Comparison of ENCODE assay signal across 21 cellular contexts in genomic region chr3:62203152-62203551, GRCh38.
DNase-seq lines count a peak whose midpoint lies in the region; ATAC-seq, FAIRE-seq and TF ChIP-seq lines count a peak whose summit lies in the region.
"Had no signal": no experiment of that assay in that cellular context is flagged by ENCODE, and none has a peak within 500 bp of the region (broad histone marks: within the 10 kb centered on the region; RNA-seq: fewer than 3 reads in every experiment).

No MANE protein-coding gene starts in this region.

- TF ChIP-seq POLR2A in K562 (conservative IDR thresholded peaks at IDR 0.05): no peak

- 0% methylated on average over 5 of the region's 22 CpGs for WGBS in K562 (ENCODE audit: insufficient coverage, low coverage, missing lambda C conversion rate)
- 95% methylated on average over 22 of the region's 22 CpGs for WGBS in mesenchymal stem cell

- H3K4me1 ChIP-seq in K562 (replicated peaks in 1 of 2; ENCODE audit: control insufficient read depth in 2 of 2, insufficient read depth in 2 of 2, low read length in 2 of 2): no peaks in the 10 kb centered on the region; a peak in 1 of 5 replicates
- H3K4me1 ChIP-seq in mesenchymal stem cell (ENCODE audit: control insufficient read depth, insufficient read depth, low read depth, low read length): no peaks in the 10 kb centered on the region
- H3K4me1 ChIP-seq in effector memory CD4-positive, alpha-beta T cell (ENCODE audit: control insufficient read depth, insufficient read depth, low read length, poor library complexity, severe bottlenecking): no peaks in the 10 kb centered on the region
- H3K4me1 ChIP-seq: BE2C, HAP-1 had no signal

- H3K4me2 ChIP-seq in K562 (ENCODE audit: insufficient read depth, low read length): no peak overlapping the region
- H3K4me2 ChIP-seq in mesenchymal stem cell (ENCODE audit: low read length, poor library complexity, severe bottlenecking): no peak overlapping the region

- no peak for FAIRE-seq in K562 (lab: Jason Lieb, UNC)
- FAIRE-seq: A204.1, GM12878, H1 had no signal

- no peaks in the 10 kb centered on the region for H3K79me1 ChIP-seq in mesenchymal stem cell (replicated peaks; ENCODE audit: low read length, poor library complexity, severe bottlenecking)

- TF ChIP-seq EP300 in K562 (IDR thresholded peaks at IDR 0.05; ENCODE audit: low read length): no peak

- H2BK5ac ChIP-seq in mesenchymal stem cell (ENCODE audit: low read depth, low read length, poor library complexity, severe bottlenecking): no peak overlapping the region

- H2BK12ac ChIP-seq in mesenchymal stem cell (ENCODE audit: low read length in 2 of 2): no peak overlapping the region

- intact Hi-C loops in K562 (cut with micrococcal nuclease): no loop called here
- intact Hi-C loops in sciatic nerve (cut with DNase I): no loop called here

- no peak overlapping the region for H2BK120ac ChIP-seq in mesenchymal stem cell (ENCODE audit: low read depth, low read length)

- no peak overlapping the region for H4K8ac ChIP-seq in mesenchymal stem cell (ENCODE audit: low read length)

- no peaks in the 10 kb centered on the region for H3K9me1 ChIP-seq in K562 (ENCODE audit: control insufficient read depth, insufficient read depth, low read length)

- H3K23ac ChIP-seq in mesenchymal stem cell (ENCODE audit: low read length in 2 of 2): no peak overlapping the region

- in situ Hi-C loops in K562 (cut with MboI): loop anchor here (10.0 kb wide), 1 partner anchor 362 kb away; no protein-coding TSS in a partner anchor

- DNase-seq in K562 (ENCODE audit: extremely low read depth in 1 of 4, low spot score in 3 of 4) (no peak), mesenchymal stem cell (no peak), sciatic nerve (ENCODE audit: low spot score) (no peak)
- no peak for DNase-seq in activated T-cell treated with anti-CD3 and anti-CD28 coated beads, Interleukin-2, amount 50 U/mL, for 48 hours
- DNase-seq in effector memory CD4-positive, alpha-beta T cell: no peak
- DNase-seq: ACHN; BE2C; C1 segment of cervical spinal cord; CD4-positive, CD25-positive, alpha-beta regulatory T cell; CD8-positive, alpha-beta memory T cell; COR-L47; DMS 273 treated with DMSO at 0.1 percent for 48 hours; DMS53; DND-41; EL had no signal

- H4K91ac ChIP-seq in mesenchymal stem cell (ENCODE audit: low read length): peak overlapping the region; percentile 11

- POLR2A ChIA-PET in K562 (lab: Yijun Ruan, JAX): no interaction called here

- no peaks in the 10 kb centered on the region for H4K20me1 ChIP-seq in K562 (replicated peaks; ENCODE audit: control insufficient read depth, insufficient read depth, low read length)

- H3K9ac ChIP-seq in K562 (ENCODE audit: insufficient read depth in 1 of 2, low read depth in 2 of 2, low read length in 2 of 2) (no peak overlapping the region), mesenchymal stem cell (ENCODE audit: low read length) (no peak overlapping the region)

- H3K4me3 ChIP-seq in K562 (no peak overlapping the region), mesenchymal stem cell (ENCODE audit: insufficient read depth in 1 of 2, low read depth in 1 of 2, low read length in 2 of 2) (peak overlapping the region in 1 of 2 experiments; percentile 15)
- no peak overlapping the region for H3K4me3 ChIP-seq in effector memory CD4-positive, alpha-beta T cell (ENCODE audit: insufficient read depth, low read depth, low read length, poor library complexity, severe bottlenecking)
- H3K4me3 ChIP-seq: GM12878, HAP-1 had no signal

- CTCF ChIA-PET in K562 (lab: Yijun Ruan, JAX; ENCODE audit: low intra/inter-chr PET ratio): no interaction called here

- no peak overlapping the region for H3K4ac ChIP-seq in mesenchymal stem cell (ENCODE audit: low read depth in 1 of 2, low read length in 2 of 2)

- H2AFZ ChIP-seq in K562 (ENCODE audit: low read depth, low read length) (no peak overlapping the region), mesenchymal stem cell (ENCODE audit: low read depth, low read length) (no peak overlapping the region)

- H3K79me2 ChIP-seq in K562 (ENCODE audit: control insufficient read depth, insufficient read depth, low read length): no peaks in the 10 kb centered on the region

- BruUV-seq in K562 (replicated peaks; lab: Mats Ljungman, UMichigan): no TSS peak

- no peak for ATAC-seq in K562
- peak; percentile 27 for ATAC-seq in sciatic nerve
- no peak for ATAC-seq in GM21515 (IDR thresholded peaks at IDR 0.05; ENCODE audit: unreplicated experiment)
- ATAC-seq: GM12878 had no signal

- H3K18ac ChIP-seq in mesenchymal stem cell (ENCODE audit: low read depth in 1 of 2, low read length in 2 of 2): no peak overlapping the region

- TF ChIP-seq RAD21 in K562 (CRISPR knock-in tag; conservative IDR thresholded peaks at IDR 0.05 in 1 of 2, IDR thresholded peaks at IDR 0.05 in 1 of 2): no peak

- H2BK15ac ChIP-seq in mesenchymal stem cell (ENCODE audit: low read depth, poor library complexity, severe bottlenecking): no peak overlapping the region

- H3K36me3 ChIP-seq in K562 (ENCODE audit: control insufficient read depth, insufficient read depth, low read length) (no peaks in the 10 kb centered on the region), mesenchymal stem cell (ENCODE audit: control insufficient read depth in 1 of 2, insufficient read depth in 2 of 2, low read depth in 1 of 2, low read length in 2 of 2) (peaks cover 18 to 53% of the 10 kb centered on the region in 2 experiments)
- H3K36me3 ChIP-seq in effector memory CD4-positive, alpha-beta T cell (ENCODE audit: control insufficient read depth, insufficient read depth, low read length): no peaks in the 10 kb centered on the region
- H3K36me3 ChIP-seq: BE2C, HAP-1 had no signal

- H3K14ac ChIP-seq in mesenchymal stem cell (ENCODE audit: low read length in 2 of 2): no peak overlapping the region

- H3K27me3 ChIP-seq in K562 (ENCODE audit: control insufficient read depth in 2 of 2, insufficient read depth in 2 of 2, low read length in 2 of 2): peaks cover 0 to 8% of the 10 kb centered on the region in 2 experiments; a peak in 1 of 5 replicates
- H3K27me3 ChIP-seq in mesenchymal stem cell (ENCODE audit: control insufficient read depth in 1 of 2, insufficient read depth in 1 of 2, low read length in 2 of 2): no peaks in the 10 kb centered on the region
- no peaks in the 10 kb centered on the region for H3K27me3 ChIP-seq in effector memory CD4-positive, alpha-beta T cell (replicated peaks; ENCODE audit: control insufficient read depth, insufficient read depth, low read length, poor library complexity, severe bottlenecking)
- H3K27me3 ChIP-seq: BE2C had no signal

- TF ChIP-seq CTCF in K562 (IDR thresholded peaks at IDR 0.05 in 2 of 3, conservative IDR thresholded peaks at IDR 0.05 in 1 of 3; ENCODE audit: insufficient read depth in 2 of 3, low read depth in 1 of 3, low read length in 3 of 3): no peak

- H3K27ac ChIP-seq in K562 (ENCODE audit: extremely low read depth, low read depth, low read length) (no peak overlapping the region), mesenchymal stem cell (ENCODE audit: low read length, poor library complexity, severe bottlenecking) (no peak overlapping the region)
- no peak overlapping the region for H3K27ac ChIP-seq in effector memory CD4-positive, alpha-beta T cell (ENCODE audit: insufficient read depth, low read length, poor library complexity, severe bottlenecking)
- H3K27ac ChIP-seq: HL-60 had no signal

- H2AK5ac ChIP-seq in mesenchymal stem cell (ENCODE audit: low read length, severe bottlenecking): no peak overlapping the region

- no peaks in the 10 kb centered on the region for H3K9me3 ChIP-seq in K562 (replicated peaks; ENCODE audit: control insufficient read depth, insufficient read depth, low read depth, low read length)
- no peaks in the 10 kb centered on the region for H3K9me3 ChIP-seq in mesenchymal stem cell (ENCODE audit: control insufficient read depth, low read length)
- H3K9me3 ChIP-seq in effector memory CD4-positive, alpha-beta T cell (ENCODE audit: control insufficient read depth, low read length): no peaks in the 10 kb centered on the region
- H3K9me3 ChIP-seq: BE2C, HAP-1 had no signal

TF ChIP-seq in K562, 482 proteins besides CTCF, POLR2A, EP300 and RAD21:
- TF ChIP-seq RFX1 (IDR thresholded peaks at IDR 0.05) (peak; percentile 24; the same call in 1 of the 2 replicates), MIER1 (IDR thresholded peaks at IDR 0.05; ENCODE audit: low read depth) (no peak), ZBTB11 (CRISPR knock-in tag; IDR thresholded peaks at IDR 0.05) (peak in 1 of 3 experiments; percentile 41; a peak in 1 of 6 replicates)
TF ChIP-seq in K562: peak in this region for 2.
